In the genomic region with DNA sequence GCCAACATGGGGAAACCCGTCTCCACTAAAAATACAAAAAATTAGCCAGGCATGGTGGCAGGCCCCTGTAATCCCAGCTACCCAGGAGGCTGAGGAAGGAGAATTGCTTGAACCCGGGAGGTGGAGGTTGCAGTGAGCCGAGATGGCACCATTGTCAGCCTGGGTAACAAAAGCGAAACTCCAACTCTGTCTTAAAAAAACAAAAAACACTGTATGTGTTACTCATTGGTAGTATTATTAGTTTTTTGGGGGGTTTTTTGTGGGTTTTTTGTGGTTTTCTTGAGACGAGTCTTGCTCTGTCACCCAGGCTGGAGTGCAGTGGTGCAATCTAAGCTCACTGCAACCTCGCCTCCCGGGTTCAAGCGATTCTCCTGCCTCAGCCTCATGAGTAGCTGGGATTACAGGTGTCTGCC, we compare ENCODE assay signal across 8 cellular contexts.
DNase-seq lines count a peak whose midpoint lies in the region; ATAC-seq and TF ChIP-seq lines count a peak whose summit lies in the region.
"Not testable (repeated sequence)": the region's sequence is repeated elsewhere in the genome, so short reads cannot be mapped to it uniquely, and the experiment has no call there.

No MANE protein-coding gene starts in this region.

- not testable (repeated sequence) for H3K9me3 Mint-ChIP-seq in activated naive CD8-positive, alpha-beta T cell treated with anti-CD3 and anti-CD28 coated beads, Interleukin-2, amount 50 U/mL, for 24 hours; stimulated activated naive B cell treated with anti-CD40 and anti-IgM and Interleukin-4, amounts not matched to agents 10 μg/mL and 1 μg/mL and 100 μg/mL, for 72 hours

- H3K27ac Mint-ChIP-seq in activated naive CD8-positive, alpha-beta T cell treated with anti-CD3 and anti-CD28 coated beads, Interleukin-2, amount 50 U/mL, for 24 hours, result peak overlapping the region; percentile 69
- peak overlapping the region; percentile 98 for H3K27ac Mint-ChIP-seq in stimulated activated naive B cell treated with anti-CD40 and anti-IgM and Interleukin-4, amounts not matched to agents 10 μg/mL and 1 μg/mL and 100 μg/mL, for 72 hours

- not testable (repeated sequence) for H3K27me3 Mint-ChIP-seq in activated naive CD8-positive, alpha-beta T cell treated with anti-CD3 and anti-CD28 coated beads, Interleukin-2, amount 50 U/mL, for 24 hours; stimulated activated naive B cell treated with anti-CD40 and anti-IgM and Interleukin-4, amounts not matched to agents 10 μg/mL and 1 μg/mL and 100 μg/mL, for 72 hours

- peak; percentile 75 for ATAC-seq in GM19328 (IDR thresholded peaks at IDR 0.05; ENCODE audit: unreplicated experiment)
- peak; percentile 60 for ATAC-seq in GM21723 (IDR thresholded peaks at IDR 0.05; ENCODE audit: unreplicated experiment)
- peak; percentile 73 for ATAC-seq in HG03045 (IDR thresholded peaks at IDR 0.05; ENCODE audit: unreplicated experiment)
- ATAC-seq in HG03565 (IDR thresholded peaks at IDR 0.05; ENCODE audit: unreplicated experiment), result peak; percentile 40
- peak; percentile 57 for ATAC-seq in activated naive CD8-positive, alpha-beta T cell treated with anti-CD3 and anti-CD28 coated beads, Interleukin-2, amount 50 U/mL, for 24 hours
- ATAC-seq in stimulated activated naive B cell treated with anti-CD40 and anti-IgM and Interleukin-4, amounts not matched to agents 10 μg/mL and 1 μg/mL and 100 μg/mL, for 72 hours (replicated peaks), result peak; percentile 73 to 80

- peaks cover 55% of the 10 kb centered on the region for H3K36me3 Mint-ChIP-seq in activated naive CD8-positive, alpha-beta T cell treated with anti-CD3 and anti-CD28 coated beads, Interleukin-2, amount 50 U/mL, for 24 hours (ENCODE audit: low read depth)
- peaks cover 40 to 68% of the 10 kb centered on the region in 2 donors for H3K36me3 Mint-ChIP-seq in stimulated activated naive B cell treated with anti-CD40 and anti-IgM and Interleukin-4, amounts not matched to agents 10 μg/mL and 1 μg/mL and 100 μg/mL, for 72 hours

- peak overlapping the region; percentile 24 for H3K4me3 Mint-ChIP-seq in activated naive CD8-positive, alpha-beta T cell treated with anti-CD3 and anti-CD28 coated beads, Interleukin-2, amount 50 U/mL, for 24 hours
- H3K4me3 Mint-ChIP-seq in stimulated activated naive B cell treated with anti-CD40 and anti-IgM and Interleukin-4, amounts not matched to agents 10 μg/mL and 1 μg/mL and 100 μg/mL, for 72 hours, result peak overlapping the region; percentile 71 to 81

- in situ Hi-C loops in GM13976 (cut with MboI; ENCODE audit: low sequenced_read_pairs, unreplicated experiment), result not testable (repeated sequence)

- H3K4me1 Mint-ChIP-seq in activated naive CD8-positive, alpha-beta T cell treated with anti-CD3 and anti-CD28 coated beads, Interleukin-2, amount 50 U/mL, for 24 hours, result peaks cover 80% of the 10 kb centered on the region
- peaks cover 30 to 87% of the 10 kb centered on the region in 2 donors for H3K4me1 Mint-ChIP-seq in stimulated activated naive B cell treated with anti-CD40 and anti-IgM and Interleukin-4, amounts not matched to agents 10 μg/mL and 1 μg/mL and 100 μg/mL, for 72 hours

- peak; percentile 36 for DNase-seq in GM13976 (ENCODE audit: low spot score)
- DNase-seq in activated CD4-positive, CD25-positive, alpha-beta regulatory T cell treated with anti-CD3 and anti-CD28 coated beads, Interleukin-2, amount 50 U/mL, for 72 hours, result peak; percentile 38
- peak; percentile 29 for DNase-seq in activated naive CD8-positive, alpha-beta T cell treated with anti-CD3 and anti-CD28 coated beads, Interleukin-2, amount 50 U/mL, for 24 hours
- peak; percentile 36 for DNase-seq in stimulated activated naive B cell treated with anti-CD40 and anti-IgM and Interleukin-4, amounts not matched to agents 10 μg/mL and 1 μg/mL and 100 μg/mL, for 72 hours

- not testable (repeated sequence) for TF ChIP-seq CTCF in GM13976 (IDR thresholded peaks at IDR 0.05; ENCODE audit: borderline replicate concordance, control extremely low read depth, extremely low read depth, insufficient read depth, missing control alignments)

Comparison
In these comparisons a context has a peak if more than half of its experiments do, and no peak if none do; other contexts are left out.
1. Peak in every context shown above with its lines: DNase-seq and ATAC-seq.